In the genomic region with DNA sequence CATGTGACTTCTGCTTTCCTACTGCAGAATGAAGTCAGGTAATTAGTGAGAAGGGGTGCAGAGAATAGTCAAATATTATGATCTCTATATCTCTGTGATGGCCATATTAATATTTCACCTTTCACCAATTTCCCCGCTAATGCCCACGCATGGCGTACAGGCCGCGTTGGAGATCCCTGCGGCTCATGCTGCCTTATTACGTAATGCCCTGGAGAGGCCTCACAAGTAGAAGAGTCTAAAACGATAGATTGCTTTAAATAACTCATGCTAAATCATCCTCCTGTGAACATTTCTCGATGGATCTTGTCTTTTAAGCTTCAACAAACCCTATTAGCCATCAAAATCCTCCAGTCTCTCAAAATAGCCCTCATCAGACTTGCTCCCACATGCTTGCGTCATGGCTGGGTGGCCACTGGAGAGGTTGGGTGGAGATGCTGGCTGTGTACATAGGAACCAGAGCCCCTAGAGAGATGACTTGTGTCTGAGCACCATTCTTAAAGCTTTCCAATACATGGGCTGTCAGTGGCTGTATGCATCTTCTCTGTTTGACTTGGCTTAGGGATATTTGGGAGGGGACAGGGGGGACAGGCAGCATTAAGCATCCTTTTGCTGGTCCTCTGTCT, we compare ENCODE assay signal across 17 cellular contexts.
DNase-seq lines count a peak whose midpoint lies in the region; ATAC-seq lines count a peak whose summit lies in the region.
"Had no signal": no experiment of that assay in that cellular context is flagged by ENCODE, and none has a peak within 500 bp of the region (broad histone marks: within the 10 kb centered on the region; RNA-seq: fewer than 3 reads in every experiment).

No MANE protein-coding gene starts in this region.

- no peak overlapping the region for H4K8ac ChIP-seq in mesenchymal stem cell (ENCODE audit: low read length)

- H2BK12ac ChIP-seq in mesenchymal stem cell (ENCODE audit: low read length in 2 of 2), result no peak overlapping the region

- H3K4ac ChIP-seq in mesenchymal stem cell (ENCODE audit: low read depth in 1 of 2, low read length in 2 of 2), result no peak overlapping the region

- peak overlapping the region; percentile 43 for H2AK5ac ChIP-seq in mesenchymal stem cell (ENCODE audit: low read length, severe bottlenecking)

- no peak overlapping the region for H3K27ac ChIP-seq in mesenchymal stem cell (ENCODE audit: low read length, poor library complexity, severe bottlenecking)
- H3K27ac ChIP-seq: KMS-11, RWPE1 had no signal

- no peak overlapping the region for H3K4me3 ChIP-seq in mesenchymal stem cell (ENCODE audit: insufficient read depth in 1 of 2, low read depth in 1 of 2, low read length in 2 of 2)

- ATAC-seq in GM18909 (IDR thresholded peaks at IDR 0.05; ENCODE audit: poor library complexity, unreplicated experiment), result no peak

- no peaks in the 10 kb centered on the region for H3K9me3 ChIP-seq in mesenchymal stem cell (ENCODE audit: control insufficient read depth, low read length)

- no peaks in the 10 kb centered on the region for H3K27me3 ChIP-seq in mesenchymal stem cell (ENCODE audit: control insufficient read depth in 1 of 2, insufficient read depth in 1 of 2, low read length in 2 of 2)

- H2BK120ac ChIP-seq in mesenchymal stem cell (ENCODE audit: low read depth, low read length), result no peak overlapping the region

- no peak overlapping the region for H2BK5ac ChIP-seq in mesenchymal stem cell (ENCODE audit: low read depth, low read length, poor library complexity, severe bottlenecking)

- peaks cover 14 to 33% of the 10 kb centered on the region in 2 experiments for H3K36me3 ChIP-seq in mesenchymal stem cell (ENCODE audit: control insufficient read depth in 1 of 2, insufficient read depth in 2 of 2, low read depth in 1 of 2, low read length in 2 of 2)

- DNase-seq in COLO668 (lab: John Stamatoyannopoulos, UW; ENCODE audit: unreplicated experiment) (peak; percentile 36), DMS79 (lab: John Stamatoyannopoulos, UW) (peak; percentile 48), NCI-H345 treated with DMSO at 0.1 percent for 48 hours (lab: John Stamatoyannopoulos, UW; ENCODE audit: unreplicated experiment) (peak; percentile 52), mesenchymal stem cell (no peak), CD1c-positive myeloid dendritic cell (ENCODE audit: extremely low spot score) (no peak), glomerular visceral epithelial cell (ENCODE audit: extremely low spot score) (no peak)
- DNase-seq: ACHN; AML-193; CD4-positive, alpha-beta T cell; HFFc6; NCI-H187 treated with DMSO at 0.1 percent for 48 hours; NCI-H2227 treated with DMSO at 0.1 percent for 48 hours; NCI-H69; OCI-M1 had no signal

- H3K14ac ChIP-seq in mesenchymal stem cell (ENCODE audit: low read length in 2 of 2), result no peak overlapping the region

- no peak overlapping the region for H3K18ac ChIP-seq in mesenchymal stem cell (ENCODE audit: low read depth in 1 of 2, low read length in 2 of 2)

- no peak overlapping the region for H3K4me2 ChIP-seq in mesenchymal stem cell (ENCODE audit: low read length, poor library complexity, severe bottlenecking)
- H3K4me2 ChIP-seq: KMS-11 had no signal

- peaks cover 10% of the 10 kb centered on the region for H3K4me1 ChIP-seq in mesenchymal stem cell (ENCODE audit: control insufficient read depth, insufficient read depth, low read depth, low read length)

- H3K79me1 ChIP-seq in mesenchymal stem cell (replicated peaks; ENCODE audit: low read length, poor library complexity, severe bottlenecking), result peaks cover 7% of the 10 kb centered on the region

- no peak overlapping the region for H2AFZ ChIP-seq in mesenchymal stem cell (ENCODE audit: low read depth, low read length)

- H2BK15ac ChIP-seq in mesenchymal stem cell (ENCODE audit: low read depth, poor library complexity, severe bottlenecking), result no peak overlapping the region

- H4K91ac ChIP-seq in mesenchymal stem cell (ENCODE audit: low read length), result no peak overlapping the region

- H3K23ac ChIP-seq in mesenchymal stem cell (ENCODE audit: low read length in 2 of 2), result no peak overlapping the region

- no peak overlapping the region for H3K9ac ChIP-seq in mesenchymal stem cell (ENCODE audit: low read length)
- H3K9ac ChIP-seq: KMS-11 had no signal

- WGBS in mesenchymal stem cell, result 92% methylated on average over 10 of the region's 10 CpGs

Comparison
In these comparisons a context has a peak if more than half of its experiments do, and no peak if none do; other contexts are left out.
1. DNase-seq: peak in COLO668 (single experiment), DMS79 (single experiment) and NCI-H345 treated with DMSO at 0.1 percent for 48 hours (single experiment); none in mesenchymal stem cell (single experiment), CD1c-positive myeloid dendritic cell (single experiment) and glomerular visceral epithelial cell (single experiment).